8 cellular contexts compared by ENCODE assay signal in genomic region chr13:110713981-110714797, GRCh38. TPM values are rescaled to one million over a fixed set of nuclear protein-coding genes. Genes with fewer than 3 reads are reported as not detected.
DNase-seq lines count a peak whose midpoint lies in the region; ATAC-seq and TF ChIP-seq lines count a peak whose summit lies in the region.

No MANE protein-coding gene starts in this region.

- ATAC-seq in naive thymus-derived CD4-positive, alpha-beta T cell = no peak
- no peak for ATAC-seq in stimulated activated memory B cell treated with anti-CD40 and anti-IgM and Interleukin-4, amounts not matched to agents 10 μg/mL and 1 μg/mL and 100 μg/mL, for 72 hours
- no peak for ATAC-seq in HG03280 (IDR thresholded peaks at IDR 0.05; ENCODE audit: unreplicated experiment)

- peaks cover 0 to 3% of the 10 kb centered on the region in 2 donors for H3K4me1 ChIP-seq in esophagus (ENCODE audit: control insufficient read depth in 2 of 2, insufficient read depth in 2 of 2, low read length in 1 of 2)
- peaks cover 0 to 20% of the 10 kb centered on the region in 2 donors for H3K4me1 ChIP-seq in naive thymus-derived CD4-positive, alpha-beta T cell (ENCODE audit: control insufficient read depth in 2 of 2, insufficient read depth in 2 of 2, low read length in 2 of 2)

- POLR2A ChIA-PET in naive thymus-derived CD4-positive, alpha-beta T cell (lab: Charles Lee) = interaction anchor here (0.6 to 2.2 kb wide), 12 partner anchors 9 to 466 kb away, joined by 3 to 53 read pairs (median 4); partner anchors contain the start of genes CARS2 and NAXD

- peak overlapping the region; percentile 97 to 100 for H3K27ac ChIP-seq in esophagus (ENCODE audit: low read depth in 2 of 2, low read length in 1 of 2)
- peak overlapping the region; percentile 92 for H3K27ac ChIP-seq in naive thymus-derived CD4-positive, alpha-beta T cell (ENCODE audit: low read depth, low read length)

- peaks cover 18 to 42% (median 30%) of the 10 kb centered on the region in 7 donors for H3K4me1 Mint-ChIP-seq in naive thymus-derived CD4-positive, alpha-beta T cell
- H3K4me1 Mint-ChIP-seq in stimulated activated memory B cell treated with anti-CD40 and anti-IgM and Interleukin-4, amounts not matched to agents 10 μg/mL and 1 μg/mL and 100 μg/mL, for 72 hours = peaks cover 24% of the 10 kb centered on the region

- H3K4me3 ChIP-seq in GM12875 (ENCODE audit: low read depth, low read length) (peak overlapping the region; percentile 88), esophagus (ENCODE audit: low read depth in 1 of 2, low read length in 2 of 2) (peak overlapping the region; percentile 92 to 94)
- H3K4me3 ChIP-seq in naive thymus-derived CD4-positive, alpha-beta T cell (ENCODE audit: low read length) = peak overlapping the region; percentile 68

- H3K9me3 ChIP-seq in esophagus (ENCODE audit: control insufficient read depth in 2 of 2, insufficient read depth in 1 of 2, low read depth in 1 of 2, low read length in 1 of 2) = peaks cover 0 to 2% of the 10 kb centered on the region in 2 donors
- no peaks in the 10 kb centered on the region for H3K9me3 ChIP-seq in naive thymus-derived CD4-positive, alpha-beta T cell (ENCODE audit: control insufficient read depth in 2 of 3, low read length in 3 of 3)

- H3K4me3 Mint-ChIP-seq in naive thymus-derived CD4-positive, alpha-beta T cell = peak overlapping the region; percentile 93 to 100 (median 98)
- peak overlapping the region; percentile 96 for H3K4me3 Mint-ChIP-seq in stimulated activated memory B cell treated with anti-CD40 and anti-IgM and Interleukin-4, amounts not matched to agents 10 μg/mL and 1 μg/mL and 100 μg/mL, for 72 hours

- DNase-seq in NCI-H526 treated with DMSO at 0.1 percent for 48 hours (lab: John Stamatoyannopoulos, UW) (peak; percentile 22), HuH-7 (ENCODE audit: low spot score) (no peak)
- DNase-seq in activated T-cell treated with anti-CD3 and anti-CD28 coated beads, Interleukin-2, amount 50 U/mL, for 1 hour = peak; percentile 79
- DNase-seq in naive thymus-derived CD4-positive, alpha-beta T cell = peak; percentile 51 to 82 (median 72)

- CTCF ChIA-PET in naive thymus-derived CD4-positive, alpha-beta T cell (lab: Charles Lee) = interaction anchor here (1.2 kb wide), 1 partner anchor 31 kb away, joined by 7 read pairs; no protein-coding TSS in a partner anchor

- peak overlapping the region; percentile 96 to 99 (median 98) for H3K27ac Mint-ChIP-seq in naive thymus-derived CD4-positive, alpha-beta T cell
- peak overlapping the region; percentile 93 for H3K27ac Mint-ChIP-seq in stimulated activated memory B cell treated with anti-CD40 and anti-IgM and Interleukin-4, amounts not matched to agents 10 μg/mL and 1 μg/mL and 100 μg/mL, for 72 hours

- WGBS in esophagus, 2 donors = 1% methylated on average over 75 to 86 of the region's 86 CpGs

- H3K9me3 Mint-ChIP-seq in naive thymus-derived CD4-positive, alpha-beta T cell = peaks cover 0 to 12% (median 0%) of the 10 kb centered on the region in 11 donors
- no peaks in the 10 kb centered on the region for H3K9me3 Mint-ChIP-seq in stimulated activated memory B cell treated with anti-CD40 and anti-IgM and Interleukin-4, amounts not matched to agents 10 μg/mL and 1 μg/mL and 100 μg/mL, for 72 hours

- no peaks in the 10 kb centered on the region for H3K27me3 ChIP-seq in esophagus (ENCODE audit: control insufficient read depth in 1 of 2, insufficient read depth in 2 of 2, low read length in 2 of 2)
- no peaks in the 10 kb centered on the region for H3K27me3 ChIP-seq in naive thymus-derived CD4-positive, alpha-beta T cell (ENCODE audit: control insufficient read depth in 2 of 2, insufficient read depth in 2 of 2, low read length in 2 of 2)

- peaks cover 0 to 6% (median 0%) of the 10 kb centered on the region in 5 donors for H3K36me3 Mint-ChIP-seq in naive thymus-derived CD4-positive, alpha-beta T cell
- peaks cover 5% of the 10 kb centered on the region for H3K36me3 Mint-ChIP-seq in stimulated activated memory B cell treated with anti-CD40 and anti-IgM and Interleukin-4, amounts not matched to agents 10 μg/mL and 1 μg/mL and 100 μg/mL, for 72 hours

- H3K36me3 ChIP-seq in esophagus (ENCODE audit: control insufficient read depth in 2 of 2, insufficient read depth in 2 of 2, low read length in 1 of 2) = peaks cover 0 to 3% of the 10 kb centered on the region in 2 donors
- H3K36me3 ChIP-seq in naive thymus-derived CD4-positive, alpha-beta T cell (ENCODE audit: control insufficient read depth in 2 of 3, insufficient read depth in 3 of 3, low read length in 3 of 3) = peaks cover 0 to 21% (median 0%) of the 10 kb centered on the region in 3 experiments

- peaks cover 0 to 4% (median 0%) of the 10 kb centered on the region in 5 donors for H3K27me3 Mint-ChIP-seq in naive thymus-derived CD4-positive, alpha-beta T cell
- no peaks in the 10 kb centered on the region for H3K27me3 Mint-ChIP-seq in stimulated activated memory B cell treated with anti-CD40 and anti-IgM and Interleukin-4, amounts not matched to agents 10 μg/mL and 1 μg/mL and 100 μg/mL, for 72 hours

- TF ChIP-seq CTCF in GM12875 (IDR thresholded peaks at IDR 0.05; ENCODE audit: borderline replicate concordance, insufficient read depth, low read depth, low read length) = peak; percentile 21; the same call in 1 of the 2 replicates

- intact Hi-C loops in naive thymus-derived CD4-positive, alpha-beta T cell (cut with micrococcal nuclease) = loop anchor here (1.0 to 10.0 kb wide), 11 partner anchors 31 to 1875 kb away; partner anchors contain the start of genes IRS2 (in 1 of the 2), RAB20 (in 1 of the 2) and TUBGCP3 (in 1 of the 2)

RNA-seq across cellular contexts. Expression of gene ING1, which starts 0.7 kb away (rescaled TPM):
- 1 to 10 TPM; 5.1 to 8.3 TPM for polyA plus RNA-seq in esophagus
- 10 to 100 TPM; 14.4 to 33.8 (median 21.8) TPM for total RNA-seq in naive thymus-derived CD4-positive, alpha-beta T cell
- 10 to 100 TPM in 1 of 2 donors, 1 to 10 TPM in 1; 9.1 to 22.2 TPM for polyA plus RNA-seq in naive thymus-derived CD4-positive, alpha-beta T cell

RNA-seq across cellular contexts. Expression of gene CARS2, which starts 8.3 kb away (rescaled TPM):
- polyA plus RNA-seq in esophagus = 10 to 100 TPM; 42.9 to 75.1 TPM
- 100 to 1,000 TPM in 2 of 5 experiments, 10 to 100 TPM in 3; 73.1 to 106 (median 89.7) TPM for total RNA-seq in naive thymus-derived CD4-positive, alpha-beta T cell
- polyA plus RNA-seq in naive thymus-derived CD4-positive, alpha-beta T cell = 10 to 100 TPM; 28.6 to 43.1 TPM
